In the genomic region with DNA sequence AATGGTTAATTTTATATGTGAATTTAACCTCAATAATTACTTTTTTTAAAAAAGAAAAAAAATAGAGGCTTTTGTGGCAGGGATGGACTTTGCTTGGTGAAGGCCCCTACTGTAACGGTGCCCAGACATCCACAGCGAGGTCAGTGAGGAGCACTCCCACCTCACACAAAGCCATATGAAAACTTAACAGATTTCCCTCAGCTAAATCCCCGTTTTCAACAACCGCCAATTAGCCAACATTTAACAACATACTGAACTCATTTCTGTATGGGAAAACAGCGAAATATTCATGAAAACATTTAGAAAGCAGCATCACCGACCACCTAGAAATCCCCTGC, we compare ENCODE assay signal across 8 cellular contexts. TPM values are rescaled to one million over a fixed set of nuclear protein-coding genes. Genes with fewer than 3 reads are reported as not detected.
A peak's percentile ranks its signal among the peaks of the same experiment; 100 is the strongest.
DNase-seq lines count a peak whose midpoint lies in the region; ATAC-seq and TF ChIP-seq lines count a peak whose summit lies in the region.

No MANE protein-coding gene starts in this region.

- peaks cover 9 to 13% of the 10 kb centered on the region in 2 experiments for H3K36me3 ChIP-seq in mesenchymal stem cell (ENCODE audit: control insufficient read depth in 1 of 2, insufficient read depth in 2 of 2, low read depth in 1 of 2, low read length in 2 of 2)

- no peak overlapping the region for H2BK12ac ChIP-seq in mesenchymal stem cell (ENCODE audit: low read length in 2 of 2)

- no peak overlapping the region for H4K91ac ChIP-seq in mesenchymal stem cell (ENCODE audit: low read length)

- intact Hi-C loops in MCF 10A (cut with micrococcal nuclease), result loop anchor here (1.0 kb wide), 1 partner anchor 106 kb away; no protein-coding TSS in a partner anchor

- ATAC-seq in GM19372 (IDR thresholded peaks at IDR 0.05; ENCODE audit: low read depth, unreplicated experiment), result peak; percentile 15
- ATAC-seq in HG03442 (IDR thresholded peaks at IDR 0.05; ENCODE audit: unreplicated experiment), result peak; percentile 7

- peaks cover 7% of the 10 kb centered on the region for H3K4me1 ChIP-seq in mesenchymal stem cell (ENCODE audit: control insufficient read depth, insufficient read depth, low read depth, low read length)

- no peak overlapping the region for H2BK15ac ChIP-seq in mesenchymal stem cell (ENCODE audit: low read depth, poor library complexity, severe bottlenecking)

- CTCF ChIA-PET in AG04450 (lab: Charles Lee) (interaction anchor here (1.0 to 1.3 kb wide), 4 partner anchors 47 to 1088 kb away, joined by 4 to 5 read pairs (median 4); no protein-coding TSS in a partner anchor), MCF 10A (lab: Yijun Ruan, JAX) (interaction anchor here (0.5 to 1.4 kb wide), 7 partner anchors 17 to 603 kb away, joined by 3 to 7 read pairs (median 4); no protein-coding TSS in a partner anchor)

- H3K27ac ChIP-seq in AG04450 (ENCODE audit: low read depth, low read length) (peak overlapping the region; percentile 62), mesenchymal stem cell (ENCODE audit: low read length, poor library complexity, severe bottlenecking) (peak overlapping the region; percentile 80)

- POLR2A ChIA-PET in AG04450 (lab: Yijun Ruan, JAX), result interaction anchor here (1.7 kb wide), 1 partner anchor 25 kb away, joined by 8 read pairs; no protein-coding TSS in a partner anchor
- POLR2A ChIA-PET in MCF 10A (lab: Yijun Ruan, JAX), result interaction anchor here (0.6 to 2.9 kb wide), 28 partner anchors 8 to 1959 kb away, joined by 3 to 26 read pairs (median 4); a partner anchor contains a TSS

- H3K27me3 ChIP-seq in AG04450 (ENCODE audit: control insufficient read depth, insufficient read depth, low read length) (no peaks in the 10 kb centered on the region), mesenchymal stem cell (ENCODE audit: control insufficient read depth in 1 of 2, insufficient read depth in 1 of 2, low read length in 2 of 2) (no peaks in the 10 kb centered on the region)

- TSS peak; percentile 94 for BruUV-seq in MCF 10A (replicated peaks; lab: Mats Ljungman, UMichigan)

- peak overlapping the region; percentile 58 for H3K4me2 ChIP-seq in mesenchymal stem cell (ENCODE audit: low read length, poor library complexity, severe bottlenecking)

- H3K4me3 ChIP-seq in AG04450 (ENCODE audit: low read depth, low read length) (peak overlapping the region; percentile 83), mesenchymal stem cell (ENCODE audit: insufficient read depth in 1 of 2, low read depth in 1 of 2, low read length in 2 of 2) (peak overlapping the region; percentile 64 to 84)

- H3K18ac ChIP-seq in mesenchymal stem cell (ENCODE audit: low read depth in 1 of 2, low read length in 2 of 2), result peak overlapping the region; percentile 77 to 91

- no peaks in the 10 kb centered on the region for H3K9me3 ChIP-seq in AG04450 (ENCODE audit: control insufficient read depth, insufficient read depth, low read length)
- H3K9me3 ChIP-seq in mesenchymal stem cell (ENCODE audit: control insufficient read depth, low read length), result no peaks in the 10 kb centered on the region

- H2AFZ ChIP-seq in mesenchymal stem cell (ENCODE audit: low read depth, low read length), result no peak overlapping the region

- no peak overlapping the region for H3K23ac ChIP-seq in mesenchymal stem cell (ENCODE audit: low read length in 2 of 2)

- WGBS in mesenchymal stem cell, result 0% methylated on average over 4 of the region's 6 CpGs

- H2BK5ac ChIP-seq in mesenchymal stem cell (ENCODE audit: low read depth, low read length, poor library complexity, severe bottlenecking), result no peak overlapping the region

- H3K4me3 Mint-ChIP-seq in MCF 10A (ENCODE audit: unreplicated experiment), result no peak overlapping the region

- peak overlapping the region; percentile 95 for H4K8ac ChIP-seq in mesenchymal stem cell (ENCODE audit: low read length)

- peaks cover 14% of the 10 kb centered on the region for H3K36me3 Mint-ChIP-seq in MCF 10A (ENCODE audit: insufficient read depth, unreplicated experiment)

- H3K14ac ChIP-seq in mesenchymal stem cell (ENCODE audit: low read length in 2 of 2), result no peak overlapping the region

- H3K4me1 Mint-ChIP-seq in MCF 10A (ENCODE audit: insufficient read depth, unreplicated experiment), result peaks cover 21% of the 10 kb centered on the region

- H3K79me1 ChIP-seq in mesenchymal stem cell (replicated peaks; ENCODE audit: low read length, poor library complexity, severe bottlenecking), result peaks cover 4% of the 10 kb centered on the region

- no peak overlapping the region for H3K4ac ChIP-seq in mesenchymal stem cell (ENCODE audit: low read depth in 1 of 2, low read length in 2 of 2)

- TF ChIP-seq CTCF in AG04450 (IDR thresholded peaks at IDR 0.05; ENCODE audit: low read depth, low read length), result no peak
- TF ChIP-seq CTCF in MCF 10A (IDR thresholded peaks at IDR 0.05; ENCODE audit: unreplicated experiment), result no peak

- no peak overlapping the region for H3K27ac Mint-ChIP-seq in MCF 10A (ENCODE audit: low read depth, unreplicated experiment)

- peak overlapping the region; percentile 26 for H2AK5ac ChIP-seq in mesenchymal stem cell (ENCODE audit: low read length, severe bottlenecking)

- H2BK120ac ChIP-seq in mesenchymal stem cell (ENCODE audit: low read depth, low read length), result peak overlapping the region; percentile 81

- DNase-seq in AG04450 (ENCODE audit: low read depth, low spot score) (no peak), MCF 10A (ENCODE audit: unreplicated experiment) (no peak), mesenchymal stem cell (no peak), GM19240 (ENCODE audit: insufficient read length, low spot score) (no peak), GM19238 (ENCODE audit: insufficient read length, low spot score) (no peak)
- no peak for DNase-seq in activated naive CD4-positive, alpha-beta T cell treated with anti-CD3 and anti-CD28 coated beads, Interleukin-2, amount 50 U/mL, for 16 hours

- H3K27me3 Mint-ChIP-seq in MCF 10A (ENCODE audit: insufficient read depth, unreplicated experiment), result no peaks in the 10 kb centered on the region

- H3K9me3 Mint-ChIP-seq in MCF 10A (ENCODE audit: unreplicated experiment), result no peaks in the 10 kb centered on the region

- peak overlapping the region; percentile 99 for H3K9ac ChIP-seq in mesenchymal stem cell (ENCODE audit: low read length)

RNA-seq across cellular contexts. Expression of a gene that starts 0.6 kb away (rescaled TPM):
- polyA plus RNA-seq in AG04450 (2011; rRNA removed), result 136 and 215 TPM in 2 replicates
- polyA minus RNA-seq in AG04450 (2011; rRNA and poly(A)+ RNA removed), result 125 and 134 TPM in 2 replicates
- 230 and 249 TPM in 2 replicates for total RNA-seq in MCF 10A (2022)
- polyA plus RNA-seq in mesenchymal stem cell (2013, experiment 1 of 2), result 134 TPM
- 133 TPM for polyA plus RNA-seq in mesenchymal stem cell (2013, experiment 2 of 2)
